Comparison of ENCODE assay signal across 8 cellular contexts in genomic region chr1:154992721-154993571, GRCh38. TPM values are rescaled to one million over a fixed set of nuclear protein-coding genes. Genes with fewer than 3 reads are reported as not detected.
DNase-seq lines count a peak whose midpoint lies in the region; ATAC-seq and TF ChIP-seq lines count a peak whose summit lies in the region.
"Had no signal": no experiment of that assay in that cellular context is flagged by ENCODE, and none has a peak within 500 bp of the region (broad histone marks: within the 10 kb centered on the region; RNA-seq: fewer than 3 reads in every experiment).

No MANE protein-coding gene starts in this region.

- intact Hi-C loops in dendritic cell treated with granulocyte-macrophage colony-stimulating factor and Interleukin-4, amounts not matched to agents 40 ng/mL and 50 ng/mL, for 4 days (cut with micrococcal nuclease): no loop called here

- TF ChIP-seq CTCF in AG09319 (IDR thresholded peaks at IDR 0.05; ENCODE audit: low read depth, low read length): peak; percentile 16

- H3K27ac Mint-ChIP-seq in dendritic cell treated with granulocyte-macrophage colony-stimulating factor and Interleukin-4, amounts not matched to agents 40 ng/mL and 50 ng/mL, for 4 days: peak overlapping the region; percentile 39
- no peak overlapping the region for H3K27ac Mint-ChIP-seq in natural killer cell treated with Interleukin-12 subunit alpha and Interleukin-12 subunit beta and Interleukin-15 and Interleukin-18, amount 100 ng/mL, for 72 hours
- H3K27ac Mint-ChIP-seq: activated naive CD4-positive, alpha-beta T cell treated with anti-CD3 and anti-CD28 coated beads, Interleukin-2, amount 50 U/mL, for 24 hours had no signal

- no peaks in the 10 kb centered on the region for H3K27me3 Mint-ChIP-seq in dendritic cell treated with granulocyte-macrophage colony-stimulating factor and Interleukin-4, amounts not matched to agents 40 ng/mL and 50 ng/mL, for 4 days
- H3K27me3 Mint-ChIP-seq in natural killer cell treated with Interleukin-12 subunit alpha and Interleukin-12 subunit beta and Interleukin-15 and Interleukin-18, amount 100 ng/mL, for 72 hours: no peaks in the 10 kb centered on the region
- H3K27me3 Mint-ChIP-seq: activated naive CD4-positive, alpha-beta T cell treated with anti-CD3 and anti-CD28 coated beads, Interleukin-2, amount 50 U/mL, for 24 hours had no signal

- peaks cover 69% of the 10 kb centered on the region for H3K4me1 Mint-ChIP-seq in dendritic cell treated with granulocyte-macrophage colony-stimulating factor and Interleukin-4, amounts not matched to agents 40 ng/mL and 50 ng/mL, for 4 days (ENCODE audit: low read depth)
- H3K4me1 Mint-ChIP-seq in natural killer cell treated with Interleukin-12 subunit alpha and Interleukin-12 subunit beta and Interleukin-15 and Interleukin-18, amount 100 ng/mL, for 72 hours (ENCODE audit: low read depth in 2 of 2): peaks cover 5 to 15% of the 10 kb centered on the region in 2 donors

- H3K36me3 Mint-ChIP-seq in dendritic cell treated with granulocyte-macrophage colony-stimulating factor and Interleukin-4, amounts not matched to agents 40 ng/mL and 50 ng/mL, for 4 days (ENCODE audit: low read depth): peaks cover 45% of the 10 kb centered on the region
- H3K36me3 Mint-ChIP-seq in natural killer cell treated with Interleukin-12 subunit alpha and Interleukin-12 subunit beta and Interleukin-15 and Interleukin-18, amount 100 ng/mL, for 72 hours: no peaks in the 10 kb centered on the region

- no peak for ATAC-seq in natural killer cell treated with Interleukin-12 subunit alpha and Interleukin-12 subunit beta and Interleukin-15 and Interleukin-18, amount 100 ng/mL, for 72 hours
- no peak for ATAC-seq in HG02884 (IDR thresholded peaks at IDR 0.05; ENCODE audit: unreplicated experiment)

- no peak overlapping the region for H3K4me3 Mint-ChIP-seq in dendritic cell treated with granulocyte-macrophage colony-stimulating factor and Interleukin-4, amounts not matched to agents 40 ng/mL and 50 ng/mL, for 4 days
- H3K4me3 Mint-ChIP-seq in natural killer cell treated with Interleukin-12 subunit alpha and Interleukin-12 subunit beta and Interleukin-15 and Interleukin-18, amount 100 ng/mL, for 72 hours: no peak overlapping the region
- H3K4me3 Mint-ChIP-seq: activated naive CD4-positive, alpha-beta T cell treated with anti-CD3 and anti-CD28 coated beads, Interleukin-2, amount 50 U/mL, for 24 hours had no signal

- DNase-seq in AG09319 (ENCODE audit: extremely low read depth, low read depth) (no peak), LHCN-M2 (ENCODE audit: low read depth) (peak; percentile 56), GM03348 (ENCODE audit: low spot score) (no peak)
- no peak for DNase-seq in natural killer cell treated with Interleukin-12 subunit alpha and Interleukin-12 subunit beta and Interleukin-15 and Interleukin-18, amount 100 ng/mL, for 72 hours (ENCODE audit: low spot score)
- DNase-seq: testis had no signal

- no peaks in the 10 kb centered on the region for H3K9me3 Mint-ChIP-seq in dendritic cell treated with granulocyte-macrophage colony-stimulating factor and Interleukin-4, amounts not matched to agents 40 ng/mL and 50 ng/mL, for 4 days
- H3K9me3 Mint-ChIP-seq in natural killer cell treated with Interleukin-12 subunit alpha and Interleukin-12 subunit beta and Interleukin-15 and Interleukin-18, amount 100 ng/mL, for 72 hours: no peaks in the 10 kb centered on the region
- H3K9me3 Mint-ChIP-seq: activated naive CD4-positive, alpha-beta T cell treated with anti-CD3 and anti-CD28 coated beads, Interleukin-2, amount 50 U/mL, for 24 hours had no signal

RNA-seq across cellular contexts. Expression of gene LENEP, which starts 0.4 kb away (rescaled TPM):
- total RNA-seq in LHCN-M2 (2014; rRNA removed): not detected in 2 replicates
- polyA plus RNA-seq in LHCN-M2 (2012): not detected
- 1 to 10 TPM in 1 of 2 donors, under 1 TPM in 1; 0.48 to 4.3 TPM for total RNA-seq in natural killer cell treated with Interleukin-12 subunit alpha and Interleukin-12 subunit beta and Interleukin-15 and Interleukin-18, amount 100 ng/mL, for 72 hours

RNA-seq across cellular contexts. Expression of gene ZBTB7B, which starts 9.7 kb away (rescaled TPM):
- 18.9 and 19.5 TPM in 2 replicates for total RNA-seq in LHCN-M2 (2014; rRNA removed)
- 13.9 TPM for polyA plus RNA-seq in LHCN-M2 (2012)
- 100 to 1,000 TPM in 1 of 2 donors, 10 to 100 TPM in 1; 78.4 to 107 TPM for total RNA-seq in natural killer cell treated with Interleukin-12 subunit alpha and Interleukin-12 subunit beta and Interleukin-15 and Interleukin-18, amount 100 ng/mL, for 72 hours

RNA-seq across cellular contexts. Expression of gene FLAD1, which starts 9.8 kb away (rescaled TPM):
- 30.9 and 41.3 TPM in 2 replicates for total RNA-seq in LHCN-M2 (2014; rRNA removed)
- 32.9 TPM for polyA plus RNA-seq in LHCN-M2 (2012)
- total RNA-seq in natural killer cell treated with Interleukin-12 subunit alpha and Interleukin-12 subunit beta and Interleukin-15 and Interleukin-18, amount 100 ng/mL, for 72 hours: 10 to 100 TPM; 53.1 to 84.2 TPM

RNA-seq across cellular contexts. Expression of gene CKS1B, which starts 18.5 kb away (rescaled TPM):
- total RNA-seq in LHCN-M2 (2014; rRNA removed): 164 and 175 TPM in 2 replicates
- polyA plus RNA-seq in LHCN-M2 (2012): 188 TPM
- total RNA-seq in natural killer cell treated with Interleukin-12 subunit alpha and Interleukin-12 subunit beta and Interleukin-15 and Interleukin-18, amount 100 ng/mL, for 72 hours: 10 to 100 TPM; 52.4 to 72.9 TPM

RNA-seq across cellular contexts. Expression of gene SHC1, which starts 22.4 kb away (rescaled TPM):
- total RNA-seq in LHCN-M2 (2014; rRNA removed): 325 and 337 TPM in 2 replicates
- polyA plus RNA-seq in LHCN-M2 (2012): 407 TPM
- total RNA-seq in natural killer cell treated with Interleukin-12 subunit alpha and Interleukin-12 subunit beta and Interleukin-15 and Interleukin-18, amount 100 ng/mL, for 72 hours: 10 to 100 TPM; 72.3 to 72.7 TPM
